ENCODE assay signal across 24 cellular contexts in genomic region chr7:108417926-108418325, GRCh38. TPM values are rescaled to one million over a fixed set of nuclear protein-coding genes. Genes with fewer than 3 reads are reported as not detected.
"Had no signal": no experiment of that assay in that cellular context is flagged by ENCODE, and none has a peak within 500 bp of the region (broad histone marks: within the 10 kb centered on the region; RNA-seq: fewer than 3 reads in every experiment).

No MANE protein-coding gene starts in this region.

- H3K4me3 ChIP-seq: breast epithelium, heart left ventricle, lower lobe of right lung, ovary, tibial nerve had no signal

- H3K27me3 ChIP-seq: breast epithelium, ovary, tibial nerve had no signal

- H3K9me3 Mint-ChIP-seq: activated T-cell treated with anti-CD3 and anti-CD28 coated beads, Interleukin-2, amount 50 U/mL, for 24 hours; neural crest cell had no signal

- H3K27ac ChIP-seq: breast epithelium, epithelial cell of prostate, heart left ventricle, lower lobe of right lung, ovary, tibial nerve, VCaP had no signal

- ATAC-seq: activated CD8-positive, alpha-beta memory T cell treated with anti-CD3 and anti-CD28 coated beads, Interleukin-2, amount 10 ng/mL, durations not matched to agents 7 days and 5 days; effector memory CD8-positive, alpha-beta T cell; heart left ventricle; left cardiac atrium; lower lobe of right lung had no signal

- DNase-seq: activated CD4-positive, alpha-beta T cell treated with anti-CD3 and anti-CD28 coated beads for 1 hour; activated CD4-positive, alpha-beta T cell treated with anti-CD3 and anti-CD28 coated beads, Interleukin-2, amount 50 U/mL, for 48 hours; activated CD8-positive, alpha-beta memory T cell treated with anti-CD3 and anti-CD28 coated beads, Interleukin-2, amount 10 ng/mL, durations not matched to agents 7 days and 5 days; activated naive CD4-positive, alpha-beta T cell treated with anti-CD3 and anti-CD28 coated beads, Interleukin-2, amount 50 U/mL, for 16 hours; activated T-cell treated with anti-CD3 and anti-CD28 coated beads, Interleukin-2, amount 50 U/mL, for 24 hours; cerebellar nuclear complex; effector memory CD8-positive, alpha-beta T cell; foreskin melanocyte; heart left ventricle; immature natural killer cell; left cardiac atrium; lower lobe of right lung; ovary; stimulated activated CD4-positive, alpha-beta T cell treated with anti-CD3 and anti-CD28 coated beads, Interleukin-12 subunit alpha, Interleukin-12 subunit beta, amount 100 ng/mL, for 4 hours; stimulated activated CD4-positive, alpha-beta T cell treated with anti-CD3 and anti-CD28 coated beads, Interleukin-2, amount 100 ng/mL, for 24 hours; substantia nigra; T-helper 9 cell had no signal

- H3K36me3 Mint-ChIP-seq: activated CD8-positive, alpha-beta memory T cell treated with anti-CD3 and anti-CD28 coated beads, Interleukin-2, amount 10 ng/mL, durations not matched to agents 7 days and 5 days; immature natural killer cell; mesothelial cell of epicardium had no signal

- H3K36me3 ChIP-seq: breast epithelium, heart left ventricle, lower lobe of right lung, ovary, tibial nerve had no signal

- H3K27ac Mint-ChIP-seq: activated CD8-positive, alpha-beta memory T cell treated with anti-CD3 and anti-CD28 coated beads, Interleukin-2, amount 10 ng/mL, durations not matched to agents 7 days and 5 days; activated T-cell treated with anti-CD3 and anti-CD28 coated beads, Interleukin-2, amount 50 U/mL, for 24 hours; dendritic cell treated with granulocyte-macrophage colony-stimulating factor and Interleukin-4, amounts not matched to agents 40 ng/mL and 50 ng/mL, for 4 days; effector memory CD8-positive, alpha-beta T cell; immature natural killer cell; mesothelial cell of epicardium had no signal

- H3K4me1 ChIP-seq: breast epithelium, lower lobe of right lung had no signal

- H3K9me3 ChIP-seq: breast epithelium, lower lobe of right lung, ovary, tibial nerve had no signal

- H3K4me3 Mint-ChIP-seq: activated CD8-positive, alpha-beta memory T cell treated with anti-CD3 and anti-CD28 coated beads, Interleukin-2, amount 10 ng/mL, durations not matched to agents 7 days and 5 days; activated T-cell treated with anti-CD3 and anti-CD28 coated beads, Interleukin-2, amount 50 U/mL, for 24 hours; dendritic cell treated with granulocyte-macrophage colony-stimulating factor and Interleukin-4, amounts not matched to agents 40 ng/mL and 50 ng/mL, for 4 days; effector memory CD8-positive, alpha-beta T cell; immature natural killer cell; mesothelial cell of epicardium; neural crest cell had no signal

RNA-seq across cellular contexts. Expression of gene NRCAM, which starts 38.3 kb away (rescaled TPM):
- polyA plus RNA-seq: immature natural killer cell had no signal
